ENCODE assay signal across 1 cellular context in genomic region chr12:40560848-40561247, GRCh38.
TF ChIP-seq lines count a peak whose summit lies in the region.

No MANE protein-coding gene starts in this region.

TF ChIP-seq in H1, 55 proteins besides CTCF, POLR2A, EP300 and RAD21 (continued from another document):
- TF ChIP-seq CHD7 (IDR thresholded peaks at IDR 0.05; ENCODE audit: insufficient replicate concordance, low read length) (no peak), MAFK (IDR thresholded peaks at IDR 0.05; ENCODE audit: low read depth, low read length) (no peak), TAF1 (IDR thresholded peaks at IDR 0.05; ENCODE audit: low read depth, low read length) (no peak)
